In genomic region chr1:204408074-204408507, GRCh38 we compare ENCODE assay signal across 8 cellular contexts. TPM values are rescaled to one million over a fixed set of nuclear protein-coding genes. Genes with fewer than 3 reads are reported as not detected.
DNase-seq lines count a peak whose midpoint lies in the region.

No MANE protein-coding gene starts in this region.

- peaks cover 53% of the 10 kb centered on the region for H3K36me3 Mint-ChIP-seq in activated T-helper 1 cell treated with anti-CD3 and anti-CD28 coated beads, Interleukin-12 subunit alpha, Interleukin-12 subunit beta, Interleukin-2, Interleukin-4 antibody, amounts not matched to agents 30 ng/mL and 10 ng/mL and 1 ng/mL, durations not matched to agents 14 hours and 24 hours and 36 hours (ENCODE audit: low read depth)

- H3K4me3 Mint-ChIP-seq in activated T-helper 1 cell treated with anti-CD3 and anti-CD28 coated beads, Interleukin-12 subunit alpha, Interleukin-12 subunit beta, Interleukin-2, Interleukin-4 antibody, amounts not matched to agents 30 ng/mL and 10 ng/mL and 1 ng/mL, durations not matched to agents 14 hours and 24 hours and 36 hours = peak overlapping the region; percentile 99

- intact Hi-C loops in activated T-helper 1 cell treated with anti-CD3 and anti-CD28 coated beads, Interleukin-12 subunit alpha, Interleukin-12 subunit beta, Interleukin-2, Interleukin-4 antibody, amounts not matched to agents 30 ng/mL and 10 ng/mL and 1 ng/mL, durations not matched to agents 14 hours and 24 hours and 36 hours (cut with micrococcal nuclease) = loop anchor here (2.0 kb wide), 1 partner anchor 29 kb away; no protein-coding TSS in a partner anchor

- peak; percentile 26 for DNase-seq in NCI-H187 treated with DMSO at 0.1 percent for 48 hours (lab: John Stamatoyannopoulos, UW)
- DNase-seq in NCI-H187 (lab: John Stamatoyannopoulos, UW) = no peak
- DNase-seq in NAMALWA (ENCODE audit: low spot score) = peak; percentile 44
- no peak for DNase-seq in activated T-helper 1 cell treated with anti-CD3 and anti-CD28 coated beads, Interleukin-12 subunit alpha, Interleukin-12 subunit beta, Interleukin-2, Interleukin-4 antibody, amounts not matched to agents 30 ng/mL and 10 ng/mL and 1 ng/mL, durations not matched to agents 14 hours and 24 hours and 36 hours (ENCODE audit: low spot score)
- DNase-seq in globus pallidus (ENCODE audit: low spot score) = peak; percentile 67
- DNase-seq in nucleus accumbens (lab: John Stamatoyannopoulos, UW) = peak in 32 of 56 donors; percentile 11 to 87 (median 40)
- DNase-seq in UCSD-AML1 (lab: John Stamatoyannopoulos, UW; ENCODE audit: unreplicated experiment) = no peak
- no peak for DNase-seq in activated gamma-delta T cell (lab: John Stamatoyannopoulos, UW)

- peak overlapping the region; percentile 70 for H3K27ac Mint-ChIP-seq in activated T-helper 1 cell treated with anti-CD3 and anti-CD28 coated beads, Interleukin-12 subunit alpha, Interleukin-12 subunit beta, Interleukin-2, Interleukin-4 antibody, amounts not matched to agents 30 ng/mL and 10 ng/mL and 1 ng/mL, durations not matched to agents 14 hours and 24 hours and 36 hours

- H3K4me1 Mint-ChIP-seq in activated T-helper 1 cell treated with anti-CD3 and anti-CD28 coated beads, Interleukin-12 subunit alpha, Interleukin-12 subunit beta, Interleukin-2, Interleukin-4 antibody, amounts not matched to agents 30 ng/mL and 10 ng/mL and 1 ng/mL, durations not matched to agents 14 hours and 24 hours and 36 hours (ENCODE audit: low read depth) = peaks cover 34% of the 10 kb centered on the region

- H3K9me3 Mint-ChIP-seq in activated T-helper 1 cell treated with anti-CD3 and anti-CD28 coated beads, Interleukin-12 subunit alpha, Interleukin-12 subunit beta, Interleukin-2, Interleukin-4 antibody, amounts not matched to agents 30 ng/mL and 10 ng/mL and 1 ng/mL, durations not matched to agents 14 hours and 24 hours and 36 hours = no peaks in the 10 kb centered on the region

- no peaks in the 10 kb centered on the region for H3K27me3 Mint-ChIP-seq in activated T-helper 1 cell treated with anti-CD3 and anti-CD28 coated beads, Interleukin-12 subunit alpha, Interleukin-12 subunit beta, Interleukin-2, Interleukin-4 antibody, amounts not matched to agents 30 ng/mL and 10 ng/mL and 1 ng/mL, durations not matched to agents 14 hours and 24 hours and 36 hours (ENCODE audit: insufficient read depth)

RNA-seq across cellular contexts. Expression of gene PPP1R15B, which starts 3.5 kb away (rescaled TPM):
- total RNA-seq in activated T-helper 1 cell treated with anti-CD3 and anti-CD28 coated beads, Interleukin-12 subunit alpha, Interleukin-12 subunit beta, Interleukin-2, Interleukin-4 antibody, amounts not matched to agents 30 ng/mL and 10 ng/mL and 1 ng/mL, durations not matched to agents 14 hours and 24 hours and 36 hours = 75.8 and 76.2 TPM in 2 replicates

RNA-seq across cellular contexts. Expression of gene PLEKHA6, which starts 48.4 kb away (rescaled TPM):
- total RNA-seq in activated T-helper 1 cell treated with anti-CD3 and anti-CD28 coated beads, Interleukin-12 subunit alpha, Interleukin-12 subunit beta, Interleukin-2, Interleukin-4 antibody, amounts not matched to agents 30 ng/mL and 10 ng/mL and 1 ng/mL, durations not matched to agents 14 hours and 24 hours and 36 hours = 0.05 and 0.21 TPM in 2 replicates

Comparison
In these comparisons a context has a peak if more than half of its experiments do, and no peak if none do; other contexts are left out.
1. DNase-seq: peak in NCI-H187 treated with DMSO at 0.1 percent for 48 hours (single experiment), NAMALWA (single experiment), globus pallidus (single experiment) and nucleus accumbens (32 of 56); none in NCI-H187 (0 of 2), activated T-helper 1 cell treated with anti-CD3 and anti-CD28 coated beads, Interleukin-12 subunit alpha, Interleukin-12 subunit beta, Interleukin-2, Interleukin-4 antibody, amounts not matched to agents 30 ng/mL and 10 ng/mL and 1 ng/mL, durations not matched to agents 14 hours and 24 hours and 36 hours (single experiment), UCSD-AML1 (single experiment) and activated gamma-delta T cell (single experiment).